19 cellular contexts compared by ENCODE assay signal in genomic region chr22:45684752-45685359, GRCh38. TPM values are rescaled to one million over a fixed set of nuclear protein-coding genes. Genes with fewer than 3 reads are reported as not detected.
DNase-seq lines count a peak whose midpoint lies in the region; ATAC-seq, FAIRE-seq and TF ChIP-seq lines count a peak whose summit lies in the region.
"Had no signal": no experiment of that assay in that cellular context is flagged by ENCODE, and none has a peak within 500 bp of the region (broad histone marks: within the 10 kb centered on the region; RNA-seq: fewer than 3 reads in every experiment).

No MANE protein-coding gene starts in this region.

- H3K36me3 Mint-ChIP-seq in astrocyte (ENCODE audit: low read depth, unreplicated experiment) = no peaks in the 10 kb centered on the region
- H3K36me3 Mint-ChIP-seq: T-cell had no signal

- H2AFZ ChIP-seq in Loucy (ENCODE audit: low read length) (no peak overlapping the region), astrocyte (ENCODE audit: low read depth, low read length) (no peak overlapping the region), parathyroid adenoma (no peak overlapping the region)
- H2AFZ ChIP-seq: GM23338 had no signal

- peaks cover 29% of the 10 kb centered on the region for H3K36me3 ChIP-seq in DOHH2 (ENCODE audit: control insufficient read depth, low read length)
- H3K36me3 ChIP-seq in Loucy (ENCODE audit: insufficient read depth, low read length) = no peaks in the 10 kb centered on the region; the same call in 1 of the 2 replicates
- no peaks in the 10 kb centered on the region for H3K36me3 ChIP-seq in astrocyte (ENCODE audit: insufficient read depth, low read length)
- H3K36me3 ChIP-seq in parathyroid adenoma (ENCODE audit: control insufficient read depth, insufficient read depth, low read length) = no peaks in the 10 kb centered on the region
- peaks cover 3% of the 10 kb centered on the region for H3K36me3 ChIP-seq in left ventricle myocardium inferior
- H3K36me3 ChIP-seq: SJCRH30 had no signal

- H3K9me2 ChIP-seq in DOHH2 (replicated peaks; ENCODE audit: control insufficient read depth, low read length) (no peaks in the 10 kb centered on the region), Loucy (replicated peaks; ENCODE audit: low read depth, low read length) (no peaks in the 10 kb centered on the region)

- H3K79me2 ChIP-seq in DOHH2 (ENCODE audit: control insufficient read depth, low read length) (peaks cover 100% of the 10 kb centered on the region), Loucy (ENCODE audit: insufficient read depth, low read length) (peaks cover 100% of the 10 kb centered on the region), astrocyte (ENCODE audit: insufficient read depth, low read length) (peaks cover 92% of the 10 kb centered on the region), parathyroid adenoma (peaks cover 2% of the 10 kb centered on the region)

- H3K27ac Mint-ChIP-seq in astrocyte (ENCODE audit: unreplicated experiment) = no peak overlapping the region
- H3K27ac Mint-ChIP-seq: GM23338, T-cell had no signal

- H3K27me3 ChIP-seq in DOHH2 (ENCODE audit: control insufficient read depth, low read length) (no peaks in the 10 kb centered on the region), Loucy (ENCODE audit: insufficient read depth, low read length, poor library complexity, severe bottlenecking) (no peaks in the 10 kb centered on the region), astrocyte (ENCODE audit: insufficient read depth, low read length) (no peaks in the 10 kb centered on the region), parathyroid adenoma (ENCODE audit: control insufficient read depth, insufficient read depth, low read length) (no peaks in the 10 kb centered on the region), left ventricle myocardium inferior (ENCODE audit: low read depth) (no peaks in the 10 kb centered on the region)
- H3K27me3 ChIP-seq: MG63, SJCRH30 had no signal

- peaks cover 28% of the 10 kb centered on the region for H3K4me1 Mint-ChIP-seq in astrocyte (ENCODE audit: low read depth, unreplicated experiment)

- ATAC-seq in GM21528 (IDR thresholded peaks at IDR 0.05; ENCODE audit: low FRiP score, unreplicated experiment) = no peak
- no peak for ATAC-seq in esophagus mucosa
- ATAC-seq: GM23338, T-cell had no signal

- DNase-seq in astrocyte (ENCODE audit: low read depth) (no peak), islet precursor cell (no peak), left ventricle myocardium inferior (no peak)
- DNase-seq: COR-L47, KG1, NCI-H1092 treated with DMSO at 0.1 percent for 48 hours, NCI-H1694 treated with DMSO at 0.1 percent for 48 hours, NCI-H446 treated with DMSO at 0.1 percent for 48 hours, NCI-H774, SJCRH30 had no signal

- H3F3A ChIP-seq in DOHH2 (ENCODE audit: control insufficient read depth, insufficient read depth) (peaks cover 26% of the 10 kb centered on the region), Loucy (ENCODE audit: low read depth) (no peaks in the 10 kb centered on the region)

- no peaks in the 10 kb centered on the region for H3K9me3 Mint-ChIP-seq in astrocyte (ENCODE audit: unreplicated experiment)
- H3K9me3 Mint-ChIP-seq: GM23338, T-cell had no signal

- no peaks in the 10 kb centered on the region for H3K27me3 Mint-ChIP-seq in astrocyte (ENCODE audit: low read depth, unreplicated experiment)
- H3K27me3 Mint-ChIP-seq: T-cell had no signal

- H3K4me3 ChIP-seq in DOHH2 (ENCODE audit: low read length) (peak overlapping the region; percentile 67), Loucy (ENCODE audit: low read length, poor library complexity, severe bottlenecking) (peak overlapping the region; percentile 44), astrocyte (ENCODE audit: insufficient read depth, low read depth, low read length) (no peak overlapping the region), parathyroid adenoma (ENCODE audit: low read depth, low read length) (no peak overlapping the region), left ventricle myocardium inferior (no peak overlapping the region)
- H3K4me3 ChIP-seq: GM23338, MG63, SJCRH30 had no signal

- peak overlapping the region; percentile 32 for H3K9ac ChIP-seq in Loucy (ENCODE audit: low read depth, low read length, poor library complexity, severe bottlenecking)
- H3K9ac ChIP-seq in astrocyte (ENCODE audit: low read length) = peak overlapping the region; percentile 57
- no peak overlapping the region for H3K9ac ChIP-seq in parathyroid adenoma

- no peak overlapping the region for H3K4me3 Mint-ChIP-seq in astrocyte (ENCODE audit: unreplicated experiment)
- H3K4me3 Mint-ChIP-seq: GM23338, T-cell had no signal

- FAIRE-seq in astrocyte (lab: Jason Lieb, UNC) = peak; percentile 37

- intact Hi-C loops in left ventricle myocardium inferior (cut with micrococcal nuclease) = no loop called here

- no peaks in the 10 kb centered on the region for H3K9me3 ChIP-seq in DOHH2 (ENCODE audit: control insufficient read depth, insufficient read depth, low read length)
- H3K9me3 ChIP-seq in Loucy (ENCODE audit: insufficient read depth, low read depth, low read length) = no peaks in the 10 kb centered on the region
- H3K9me3 ChIP-seq in astrocyte (ENCODE audit: insufficient read depth, low read depth, low read length) = no peaks in the 10 kb centered on the region
- no peaks in the 10 kb centered on the region for H3K9me3 ChIP-seq in parathyroid adenoma (ENCODE audit: control insufficient read depth, low read length)
- no peaks in the 10 kb centered on the region for H3K9me3 ChIP-seq in left ventricle myocardium inferior (replicated peaks)
- H3K9me3 ChIP-seq: MG63, SJCRH30 had no signal

- TF ChIP-seq CTCF in DOHH2 (IDR thresholded peaks at IDR 0.05; ENCODE audit: low read depth, low read length, poor library complexity, severe bottlenecking) = no peak
- no peak for TF ChIP-seq CTCF in Loucy (conservative IDR thresholded peaks at IDR 0.05; ENCODE audit: low read length)
- no peak for TF ChIP-seq CTCF in astrocyte (IDR thresholded peaks at IDR 0.05; ENCODE audit: insufficient read depth, low read depth, low read length)
- no peak for TF ChIP-seq CTCF in parathyroid adenoma (IDR thresholded peaks at IDR 0.05)
- no peak for TF ChIP-seq CTCF in left ventricle myocardium inferior (IDR thresholded peaks at IDR 0.05; ENCODE audit: borderline replicate concordance)

- H3K4me1 ChIP-seq in DOHH2 (ENCODE audit: control insufficient read depth, low read length) (peaks cover 67% of the 10 kb centered on the region), Loucy (ENCODE audit: insufficient read depth, low read length, poor library complexity, severe bottlenecking) (peaks cover 43% of the 10 kb centered on the region), astrocyte (ENCODE audit: insufficient read depth, low read length) (peaks cover 93% of the 10 kb centered on the region), parathyroid adenoma (peaks cover 2% of the 10 kb centered on the region), left ventricle myocardium inferior (peaks cover 85% of the 10 kb centered on the region)
- H3K4me1 ChIP-seq: SJCRH30 had no signal

- H3K4me2 ChIP-seq in DOHH2 (ENCODE audit: low read length) (peak overlapping the region; percentile 93), Loucy (ENCODE audit: low read depth, low read length, poor library complexity, severe bottlenecking) (peak overlapping the region; percentile 65), astrocyte (ENCODE audit: low read length) (peak overlapping the region; percentile 73), parathyroid adenoma (ENCODE audit: low read length) (peak overlapping the region; percentile 10)
- H3K4me2 ChIP-seq: GM23338 had no signal

- H4K20me1 ChIP-seq in DOHH2 (ENCODE audit: control insufficient read depth, insufficient read depth, low read depth, low read length) (peaks cover 9% of the 10 kb centered on the region), Loucy (ENCODE audit: insufficient read depth, low read length, poor library complexity, severe bottlenecking) (peaks cover 68% of the 10 kb centered on the region), astrocyte (ENCODE audit: insufficient read depth, low read length) (peaks cover 49% of the 10 kb centered on the region)

- H3K27ac ChIP-seq in DOHH2 (ENCODE audit: low read depth, low read length) = peak overlapping the region; percentile 92
- H3K27ac ChIP-seq in astrocyte (ENCODE audit: low read depth, low read length) = peak overlapping the region; percentile 74
- H3K27ac ChIP-seq in parathyroid adenoma = no peak overlapping the region
- H3K27ac ChIP-seq in left ventricle myocardium inferior (replicated peaks) = no peak overlapping the region
- H3K27ac ChIP-seq: C4-2B, SJCRH30 had no signal

RNA-seq across cellular contexts. Expression of gene ATXN10, which starts 13.2 kb away (rescaled TPM):
- 189 and 195 TPM in 2 replicates for total RNA-seq in astrocyte
- total RNA-seq in esophagus mucosa = 98.6 TPM
- total RNA-seq in left ventricle myocardium inferior = 148 TPM

Comparison
In these comparisons a context has a peak if more than half of its experiments do, and no peak if none do; other contexts are left out.
1. H3K27ac ChIP-seq: peak in DOHH2 (single experiment) and astrocyte (single experiment); none in parathyroid adenoma (single experiment) and left ventricle myocardium inferior (single experiment).
2. H3K4me2 ChIP-seq: peak in every context shown above with its lines; median percentile 93 in DOHH2; 73 in astrocyte; 65 in Loucy; 10 in parathyroid adenoma.
3. H3K4me3 ChIP-seq: peak in DOHH2 (single experiment) and Loucy (single experiment); none in astrocyte (single experiment), parathyroid adenoma (single experiment) and left ventricle myocardium inferior (single experiment).